8 cellular contexts compared by ENCODE assay signal in genomic region chr1:38873027-38873969, GRCh38. TPM values are rescaled to one million over a fixed set of nuclear protein-coding genes. Genes with fewer than 3 reads are reported as not detected.
DNase-seq lines count a peak whose midpoint lies in the region; ATAC-seq and TF ChIP-seq lines count a peak whose summit lies in the region.

Gene MYCBP, minus strand, starts transcription at chr1:38873348. Its CDS starts 43 bp downstream, at chr1:38873305.

- no peaks in the 10 kb centered on the region for H3K9me3 ChIP-seq in mammary epithelial cell (replicated peaks; ENCODE audit: insufficient read depth, low read length)
- H3K9me3 ChIP-seq in iPS-20b (ENCODE audit: insufficient read depth, low read depth, low read length) = no peaks in the 10 kb centered on the region

- H3K4me3 ChIP-seq in ACC112 (ENCODE audit: low read depth, low read length) = peak within 1 kb of the TSS; percentile 98
- peak within 1 kb of the TSS; percentile 63 to 81 (median 70) for H3K4me3 ChIP-seq in mammary epithelial cell (replicated peaks in 1 of 3; ENCODE audit: insufficient read depth in 1 of 3, low read depth in 2 of 3, low read length in 3 of 3)
- peak within 1 kb of the TSS; percentile 92 for H3K4me3 ChIP-seq in iPS-20b (ENCODE audit: low read length)
- H3K4me3 ChIP-seq in skin epidermis = peak within 1 kb of the TSS; percentile 81 to 96 (median 91)

- BruUV-seq in mammary epithelial cell (replicated peaks; lab: Mats Ljungman, UMichigan) = TSS peak; percentile 46

- peak within 1 kb of the TSS; percentile 96 for H2AFZ ChIP-seq in ACC112 (ENCODE audit: low read length, unreplicated experiment)
- H2AFZ ChIP-seq in mammary epithelial cell (ENCODE audit: low read depth, low read length) = peak within 1 kb of the TSS; percentile 89

- peaks cover 15% of the 10 kb centered on the region for H3K4me1 ChIP-seq in ACC112 (ENCODE audit: control insufficient read depth, insufficient read depth, low read length, unreplicated experiment)
- peaks cover 11% of the 10 kb centered on the region for H3K4me1 ChIP-seq in mammary epithelial cell (ENCODE audit: insufficient read depth, low read length)
- no peaks in the 10 kb centered on the region for H3K4me1 ChIP-seq in iPS-20b (ENCODE audit: insufficient read depth, low read length)

- in situ Hi-C loops in mammary epithelial cell (cut with MboI; ENCODE audit: low sequenced_read_pairs in 2 of 2) = no loop called here

- H3K9ac ChIP-seq in mammary epithelial cell (ENCODE audit: insufficient read depth, low read length) (peak within 1 kb of the TSS; percentile 56), iPS-20b (ENCODE audit: low read depth, low read length) (peak within 1 kb of the TSS; percentile 87; the same call in 1 of the 2 replicates)

- CTCF ChIA-PET in mammary epithelial cell (lab: Charles Lee; ENCODE audit: low non-redundant PET) = no interaction called here

- H3K4me2 ChIP-seq in mammary epithelial cell (ENCODE audit: insufficient read depth, low read depth, low read length) = peak within 1 kb of the TSS; percentile 89

- intact Hi-C loops in mammary epithelial cell (cut with micrococcal nuclease) = loop anchor here (1.0 to 5.0 kb wide), 5 partner anchors 14 to 218 kb away; partner anchors contain the start of genes NDUFS5 and RRAGC

- DNase-seq in NCI-H2196 treated with DMSO at 0.1 percent for 48 hours (lab: John Stamatoyannopoulos, UW; ENCODE audit: unreplicated experiment) = peak; percentile 93
- DNase-seq in mammary epithelial cell = peak; percentile 94

- no peaks in the 10 kb centered on the region for H4K20me1 ChIP-seq in mammary epithelial cell (ENCODE audit: insufficient read depth, low read length)

- H3K79me2 ChIP-seq in ACC112 (ENCODE audit: control insufficient read depth, insufficient read depth, low read length, unreplicated experiment) (peaks cover 25% of the 10 kb centered on the region), mammary epithelial cell (ENCODE audit: insufficient read depth, low read length) (peaks cover 39% of the 10 kb centered on the region)

- H3K27ac ChIP-seq in ACC112 (ENCODE audit: low read depth, low read length) (0 out of 2 replicates have a peak within 1 kb of the TSS, but pooled peaks have one; percentile 14), VCaP (peak within 1 kb of the TSS; percentile 79), mammary epithelial cell (ENCODE audit: insufficient read depth, low read depth, low read length) (peak within 1 kb of the TSS; percentile 57), iPS-20b (ENCODE audit: low read length) (peak within 1 kb of the TSS; percentile 4), skin epidermis (peak within 1 kb of the TSS; percentile 22 to 88 (median 76))

- no peaks in the 10 kb centered on the region for H3K36me3 ChIP-seq in ACC112 (ENCODE audit: insufficient read depth, low read length)
- peaks cover under 1% of the 10 kb centered on the region for H3K36me3 ChIP-seq in mammary epithelial cell (ENCODE audit: insufficient read depth, low read length)
- H3K36me3 ChIP-seq in iPS-20b (ENCODE audit: insufficient read depth, low read depth, low read length) = no peaks in the 10 kb centered on the region

- TF ChIP-seq CTCF in VCaP (conservative IDR thresholded peaks at IDR 0.05) (no peak), mammary epithelial cell (conservative IDR thresholded peaks at IDR 0.05 in 1 of 2, IDR thresholded peaks at IDR 0.05 in 1 of 2; ENCODE audit: extremely low read depth in 1 of 2, insufficient read depth in 1 of 2, low read depth in 1 of 2, low read length in 2 of 2) (no peak)

- ATAC-seq in GM18870 (IDR thresholded peaks at IDR 0.05; ENCODE audit: unreplicated experiment) (peak; percentile 91), HG03135 (IDR thresholded peaks at IDR 0.05; ENCODE audit: unreplicated experiment) (peak; percentile 94)

- WGBS in mammary epithelial cell (ENCODE audit: low coverage, missing lambda C conversion rate) = 1% methylated on average over 37 of the region's 69 CpGs

- H3K27me3 ChIP-seq in ACC112 (ENCODE audit: insufficient read depth, low read length) = no peaks in the 10 kb centered on the region
- no peaks in the 10 kb centered on the region for H3K27me3 ChIP-seq in mammary epithelial cell (ENCODE audit: insufficient read depth, low read length)
- H3K27me3 ChIP-seq in iPS-20b (ENCODE audit: insufficient read depth, low read length) = no peaks in the 10 kb centered on the region

- dilution Hi-C loops in mammary epithelial cell (cut with HindIII; ENCODE audit: low sequenced_read_pairs) = no loop called here

RNA-seq across cellular contexts. Expression of gene MYCBP, which starts in this region (rescaled TPM):
- total RNA-seq in mammary epithelial cell = 10 to 100 TPM; 11.7 to 15.9 TPM
- 20.3 TPM for polyA plus RNA-seq in mammary epithelial cell
- polyA minus RNA-seq in mammary epithelial cell = 23.2 TPM

Comparison
In these comparisons a context has a peak if more than half of its experiments do, and no peak if none do; other contexts are left out.
1. Peak in every context shown above with its lines: DNase-seq, ATAC-seq, H3K4me3 ChIP-seq and H3K27ac ChIP-seq.
2. H3K27ac ChIP-seq: peak in every context shown above with its lines; median percentile 79 in VCaP; 76 in skin epidermis; 57 in mammary epithelial cell; 14 in ACC112; 4 in iPS-20b.